Comparison of ENCODE assay signal across 8 cellular contexts in the genomic region with DNA sequence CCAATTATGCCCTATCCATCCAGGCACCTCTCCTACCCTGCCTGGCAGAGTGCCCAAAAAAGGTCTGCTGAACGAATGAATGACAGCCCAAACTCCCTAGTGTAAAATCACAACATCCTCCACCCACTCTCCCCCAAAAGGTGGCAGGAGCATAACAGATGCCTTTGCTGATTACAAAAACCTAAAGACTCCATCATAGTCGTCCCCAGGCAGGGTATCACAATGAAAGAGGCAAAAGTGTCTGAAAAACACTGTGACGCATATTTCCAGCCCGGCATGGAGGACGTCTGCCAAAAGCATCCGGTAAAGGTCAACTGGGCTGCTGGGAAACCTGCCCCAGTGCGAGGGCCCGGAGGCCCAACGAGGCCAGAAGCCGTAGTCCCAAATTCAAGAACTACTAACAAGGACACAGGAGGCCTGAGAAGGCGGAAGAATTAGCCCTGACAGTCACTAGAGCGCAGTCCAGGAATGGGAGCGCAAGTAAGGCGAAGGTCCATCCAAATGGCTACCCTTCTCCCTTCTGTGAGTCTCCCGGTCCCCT. TPM values are rescaled to one million over a fixed set of nuclear protein-coding genes. Genes with fewer than 3 reads are reported as not detected.
DNase-seq lines count a peak whose midpoint lies in the region; ATAC-seq and TF ChIP-seq lines count a peak whose summit lies in the region.

No MANE protein-coding gene starts in this region.

- no peaks in the 10 kb centered on the region for H3K9me3 Mint-ChIP-seq in activated naive CD4-positive, alpha-beta T cell treated with anti-CD3 and anti-CD28 coated beads, Interleukin-2, amount 50 U/mL, for 72 hours

- TF ChIP-seq CTCF in heart right ventricle (IDR thresholded peaks at IDR 0.05), result no peak
- no peak for TF ChIP-seq CTCF in GM10248 (IDR thresholded peaks at IDR 0.05; ENCODE audit: control extremely low read depth, extremely low read depth, low read depth, missing control alignments)

- H3K27ac Mint-ChIP-seq in activated naive CD4-positive, alpha-beta T cell treated with anti-CD3 and anti-CD28 coated beads, Interleukin-2, amount 50 U/mL, for 72 hours, result peak overlapping the region; percentile 94 to 98

- H3K4me1 ChIP-seq in heart right ventricle, result peaks cover 8 to 37% (median 26%) of the 10 kb centered on the region in 9 donors

- intact Hi-C loops in heart right ventricle (cut with DNase I), result loop anchor here in 1 of 10 donors (10.0 kb wide), 1 partner anchor 126 kb away; a partner anchor contains a TSS
- intact Hi-C loops in sciatic nerve (cut with DNase I), result no loop called here

- POLR2A ChIA-PET in GM10248 (lab: Yijun Ruan, JAX), result interaction anchor here (1.0 kb wide), 1 partner anchor 9 kb away, joined by 4 read pairs; no protein-coding TSS in a partner anchor

- CTCF ChIA-PET in GM10248 (lab: Yijun Ruan, JAX), result interaction anchor here (0.6 to 2.5 kb wide), 16 partner anchors 8 to 121 kb away, joined by 3 to 17 read pairs (median 3); no protein-coding TSS in a partner anchor

- peak; percentile 19 for DNase-seq in activated gamma-delta T cell treated with Interleukin-2 at 50 U/mL for 16 hours
- DNase-seq in activated gamma-delta T cell (lab: John Stamatoyannopoulos, UW), result no peak
- DNase-seq in NCI-H69 (lab: John Stamatoyannopoulos, UW), result peak; percentile 26
- DNase-seq in activated naive CD4-positive, alpha-beta T cell treated with anti-CD3 and anti-CD28 coated beads, Interleukin-2, amount 50 U/mL, for 72 hours (ENCODE audit: low spot score in 2 of 2), result peak; percentile 44 to 65
- DNase-seq in heart right ventricle, result no peak
- DNase-seq in sciatic nerve (ENCODE audit: low spot score), result peak; percentile 60
- no peak for DNase-seq in GM10248 (ENCODE audit: extremely low spot score)

- no peaks in the 10 kb centered on the region for H3K9me3 ChIP-seq in heart right ventricle

- peak overlapping the region; percentile 77 to 96 (median 90) for H3K27ac ChIP-seq in heart right ventricle

- ATAC-seq in activated naive CD4-positive, alpha-beta T cell treated with anti-CD3 and anti-CD28 coated beads, Interleukin-2, amount 50 U/mL, for 72 hours, result peak; percentile 40 to 57
- ATAC-seq in heart right ventricle (peak; percentile 6 to 59 (median 41)), sciatic nerve (peak; percentile 34), GM19452 (IDR thresholded peaks at IDR 0.05; ENCODE audit: unreplicated experiment) (no peak)

- H3K36me3 ChIP-seq in heart right ventricle, result peaks cover 0 to 28% (median 14%) of the 10 kb centered on the region in 9 donors

- 0 to 1% methylated on average over 15 of the region's 15 CpGs for WGBS in heart right ventricle, 2 donors

- peak overlapping the region; percentile 79 to 96 (median 91) for H3K4me3 ChIP-seq in heart right ventricle

- no peaks in the 10 kb centered on the region for H3K27me3 ChIP-seq in heart right ventricle

- H3K36me3 Mint-ChIP-seq in activated naive CD4-positive, alpha-beta T cell treated with anti-CD3 and anti-CD28 coated beads, Interleukin-2, amount 50 U/mL, for 72 hours, result peaks cover 8% of the 10 kb centered on the region in 2 donors

RNA-seq across cellular contexts. Expression of a gene that starts 0.6 kb away (rescaled TPM):
- 10 to 100 TPM; 48.7 to 49.1 TPM for total RNA-seq in activated naive CD4-positive, alpha-beta T cell treated with anti-CD3 and anti-CD28 coated beads, Interleukin-2, amount 50 U/mL, for 72 hours
- 10 to 100 TPM; 33.9 to 74.2 (median 43.7) TPM for total RNA-seq in heart right ventricle
- 10 to 100 TPM in 1 of 2 donors, 1 to 10 TPM in 1; 9.7 to 78.1 TPM for polyA plus RNA-seq in heart right ventricle
- 36.2 TPM for total RNA-seq in sciatic nerve

Comparison
In these comparisons a context has a peak if more than half of its experiments do, and no peak if none do; other contexts are left out.
1. DNase-seq: peak in activated gamma-delta T cell treated with Interleukin-2 at 50 U/mL for 16 hours (single experiment), NCI-H69 (single experiment), activated naive CD4-positive, alpha-beta T cell treated with anti-CD3 and anti-CD28 coated beads, Interleukin-2, amount 50 U/mL, for 72 hours (2 of 2) and sciatic nerve (single experiment); none in activated gamma-delta T cell (single experiment), heart right ventricle (0 of 2) and GM10248 (single experiment).